Comparison of ENCODE assay signal across 21 cellular contexts in genomic region chr5:112238473-112238872, GRCh38.
DNase-seq lines count a peak whose midpoint lies in the region; TF ChIP-seq lines count a peak whose summit lies in the region.
"Had no signal": no experiment of that assay in that cellular context is flagged by ENCODE, and none has a peak within 500 bp of the region (broad histone marks: within the 10 kb centered on the region; RNA-seq: fewer than 3 reads in every experiment).

No MANE protein-coding gene starts in this region.

- TF ChIP-seq RAD21 in neural cell (conservative IDR thresholded peaks at IDR 0.05): peak; percentile 22

- no peak overlapping the region for H3K4me3 ChIP-seq in neural cell (ENCODE audit: low read length)
- no peak overlapping the region for H3K4me3 ChIP-seq in sigmoid colon
- H3K4me3 ChIP-seq: cardiac muscle cell, ovary, smooth muscle cell, upper lobe of left lung had no signal

- no peaks in the 10 kb centered on the region for H4K20me1 ChIP-seq in neural cell (ENCODE audit: insufficient read depth)

- TF ChIP-seq EP300 in neural cell (conservative IDR thresholded peaks at IDR 0.05; ENCODE audit: poor library complexity, severe bottlenecking): no peak
- no peak for TF ChIP-seq EP300 in sigmoid colon (IDR thresholded peaks at IDR 0.05)

- TF ChIP-seq POLR2A in sigmoid colon (IDR thresholded peaks at IDR 0.05): no peak

- no peaks in the 10 kb centered on the region for H3K9me2 ChIP-seq in neural cell (ENCODE audit: insufficient read depth, low read length)

- H3K4me3 Mint-ChIP-seq in T-helper 2 cell treated with Interferon-gamma antibody and Interleukin-4, amounts not matched to agents 5 μg/mL and 100 μg/mL, for 36 hours: no peak overlapping the region
- H3K4me3 Mint-ChIP-seq: activated CD4-positive, alpha-beta T cell treated with anti-CD3 and anti-CD28 coated beads, Interleukin-2, amount 10 ng/mL, durations not matched to agents 7 days and 5 days; activated naive CD8-positive, alpha-beta T cell treated with anti-CD3 and anti-CD28 coated beads, Interleukin-2, amount 50 U/mL, for 24 hours; CD4-positive, CD25-positive, alpha-beta regulatory T cell had no signal

- H3K27me3 Mint-ChIP-seq in T-helper 2 cell treated with Interferon-gamma antibody and Interleukin-4, amounts not matched to agents 5 μg/mL and 100 μg/mL, for 36 hours (ENCODE audit: low read depth): peaks cover 5% of the 10 kb centered on the region

- H3K9me3 ChIP-seq in neural cell (ENCODE audit: low read length) (no peaks in the 10 kb centered on the region), sigmoid colon (no peaks in the 10 kb centered on the region)
- H3K9me3 ChIP-seq: ovary, upper lobe of left lung had no signal

- DNase-seq in NCI-H524 (lab: John Stamatoyannopoulos, UW) (peak; percentile 8 to 39), NCI-H524 treated with DMSO at 0.1 percent for 48 hours (lab: John Stamatoyannopoulos, UW) (no peak), GM20000 (ENCODE audit: low spot score) (peak; percentile 18), SW480 (ENCODE audit: low spot score) (peak; percentile 42), NCI-H774 (lab: John Stamatoyannopoulos, UW) (no peak), sigmoid colon (no peak)
- DNase-seq in T-helper 2 cell treated with Interferon-gamma antibody and Interleukin-4, amounts not matched to agents 5 μg/mL and 100 μg/mL, for 36 hours (ENCODE audit: low spot score): no peak
- DNase-seq: activated CD4-positive, alpha-beta T cell treated with anti-CD3 and anti-CD28 coated beads, Interleukin-2, amount 10 ng/mL, durations not matched to agents 7 days and 5 days; activated naive CD8-positive, alpha-beta T cell treated with anti-CD3 and anti-CD28 coated beads, Interleukin-2, amount 50 U/mL, for 24 hours; activated T-cell treated with anti-CD3 and anti-CD28 coated beads, Interleukin-2, amount 50 U/mL, for 48 hours; CD4-positive, CD25-positive, alpha-beta regulatory T cell; effector CD8-positive, alpha-beta T cell; NCI-H2081 treated with DMSO at 0.1 percent for 48 hours; ovary; SHP77 treated with DMSO at 0.1 percent for 48 hours; stimulated activated naive CD4-positive, alpha-beta T cell; upper lobe of left lung had no signal

- no peak overlapping the region for H3K9ac ChIP-seq in neural cell (ENCODE audit: low read length)

- intact Hi-C loops in sigmoid colon (cut with DNase I): no loop called here

- H3K27ac Mint-ChIP-seq in T-helper 2 cell treated with Interferon-gamma antibody and Interleukin-4, amounts not matched to agents 5 μg/mL and 100 μg/mL, for 36 hours: no peak overlapping the region
- H3K27ac Mint-ChIP-seq: activated CD4-positive, alpha-beta T cell treated with anti-CD3 and anti-CD28 coated beads, Interleukin-2, amount 10 ng/mL, durations not matched to agents 7 days and 5 days; activated naive CD8-positive, alpha-beta T cell treated with anti-CD3 and anti-CD28 coated beads, Interleukin-2, amount 50 U/mL, for 24 hours; CD4-positive, CD25-positive, alpha-beta regulatory T cell had no signal

- TF ChIP-seq CTCF in GM20000 (IDR thresholded peaks at IDR 0.05; ENCODE audit: extremely low read depth, missing control alignments): peak; percentile 12
- peak; percentile 19 for TF ChIP-seq CTCF in neural cell (IDR thresholded peaks at IDR 0.05; ENCODE audit: poor library complexity, severe bottlenecking)
- no peak for TF ChIP-seq CTCF in sigmoid colon (IDR thresholded peaks at IDR 0.05)

- H3F3A ChIP-seq in neural cell (ENCODE audit: insufficient read depth, low read length, poor library complexity, severe bottlenecking): no peaks in the 10 kb centered on the region

- no peaks in the 10 kb centered on the region for H3K4me1 ChIP-seq in sigmoid colon
- H3K4me1 ChIP-seq: upper lobe of left lung had no signal

- H3K36me3 Mint-ChIP-seq in T-helper 2 cell treated with Interferon-gamma antibody and Interleukin-4, amounts not matched to agents 5 μg/mL and 100 μg/mL, for 36 hours (ENCODE audit: low read depth): no peaks in the 10 kb centered on the region
- H3K36me3 Mint-ChIP-seq: CD4-positive, CD25-positive, alpha-beta regulatory T cell had no signal

- no peak overlapping the region for H3K27ac ChIP-seq in neural cell (ENCODE audit: low read length)
- no peak overlapping the region for H3K27ac ChIP-seq in sigmoid colon
- H3K27ac ChIP-seq: cardiac muscle cell, HL-60, ovary, upper lobe of left lung had no signal

- no peaks in the 10 kb centered on the region for H3K79me2 ChIP-seq in neural cell (replicated peaks; ENCODE audit: insufficient read depth, low read length)

- H3K36me3 ChIP-seq in neural cell (ENCODE audit: insufficient read depth, low read length): no peaks in the 10 kb centered on the region
- no peaks in the 10 kb centered on the region for H3K36me3 ChIP-seq in sigmoid colon
- H3K36me3 ChIP-seq: cardiac muscle cell, ovary had no signal

- H3K4me1 Mint-ChIP-seq in T-helper 2 cell treated with Interferon-gamma antibody and Interleukin-4, amounts not matched to agents 5 μg/mL and 100 μg/mL, for 36 hours (ENCODE audit: low read depth): no peaks in the 10 kb centered on the region
- H3K4me1 Mint-ChIP-seq: activated CD4-positive, alpha-beta T cell treated with anti-CD3 and anti-CD28 coated beads, Interleukin-2, amount 10 ng/mL, durations not matched to agents 7 days and 5 days; activated naive CD8-positive, alpha-beta T cell treated with anti-CD3 and anti-CD28 coated beads, Interleukin-2, amount 50 U/mL, for 24 hours; CD4-positive, CD25-positive, alpha-beta regulatory T cell had no signal

- H3K27me3 ChIP-seq in neural cell (ENCODE audit: insufficient read depth, low read depth, low read length) (no peaks in the 10 kb centered on the region), sigmoid colon (no peaks in the 10 kb centered on the region)
- H3K27me3 ChIP-seq: cardiac muscle cell, ovary, upper lobe of left lung had no signal

- no peaks in the 10 kb centered on the region for H3K9me3 Mint-ChIP-seq in T-helper 2 cell treated with Interferon-gamma antibody and Interleukin-4, amounts not matched to agents 5 μg/mL and 100 μg/mL, for 36 hours
- H3K9me3 Mint-ChIP-seq: activated CD4-positive, alpha-beta T cell treated with anti-CD3 and anti-CD28 coated beads, Interleukin-2, amount 10 ng/mL, durations not matched to agents 7 days and 5 days; activated naive CD8-positive, alpha-beta T cell treated with anti-CD3 and anti-CD28 coated beads, Interleukin-2, amount 50 U/mL, for 24 hours; CD4-positive, CD25-positive, alpha-beta regulatory T cell had no signal

- no peak overlapping the region for H3K4me2 ChIP-seq in neural cell (ENCODE audit: low read length)
- H3K4me2 ChIP-seq: smooth muscle cell had no signal

- H2AFZ ChIP-seq in neural cell (ENCODE audit: low read depth, low read length): no peak overlapping the region

TF ChIP-seq in neural cell, 6 proteins besides CTCF, POLR2A, EP300 and RAD21:
- TF ChIP-seq TAF1 (IDR thresholded peaks at IDR 0.05; ENCODE audit: low read depth) (no peak), POLR2AphosphoS5 (IDR thresholded peaks at IDR 0.05) (no peak), SMC3 (conservative IDR thresholded peaks at IDR 0.05; ENCODE audit: poor library complexity) (no peak), MXI1 (conservative IDR thresholded peaks at IDR 0.05; ENCODE audit: poor library complexity, severe bottlenecking) (no peak), EZH2 (IDR thresholded peaks at IDR 0.05; ENCODE audit: borderline replicate concordance, insufficient read depth, low read length, poor library complexity, severe bottlenecking) (no peak)

Comparison
In these comparisons a context has a peak if more than half of its experiments do, and no peak if none do; other contexts are left out.
1. DNase-seq: peak in NCI-H524 (2 of 2), GM20000 (single experiment) and SW480 (single experiment); none in NCI-H524 treated with DMSO at 0.1 percent for 48 hours (single experiment), NCI-H774 (single experiment), sigmoid colon (single experiment) and T-helper 2 cell treated with Interferon-gamma antibody and Interleukin-4, amounts not matched to agents 5 μg/mL and 100 μg/mL, for 36 hours (single experiment).
2. CTCF ChIP-seq: peak in GM20000 (single experiment) and neural cell (single experiment); none in sigmoid colon (0 of 4).